1 cellular context compared by ENCODE assay signal in the genomic region with DNA sequence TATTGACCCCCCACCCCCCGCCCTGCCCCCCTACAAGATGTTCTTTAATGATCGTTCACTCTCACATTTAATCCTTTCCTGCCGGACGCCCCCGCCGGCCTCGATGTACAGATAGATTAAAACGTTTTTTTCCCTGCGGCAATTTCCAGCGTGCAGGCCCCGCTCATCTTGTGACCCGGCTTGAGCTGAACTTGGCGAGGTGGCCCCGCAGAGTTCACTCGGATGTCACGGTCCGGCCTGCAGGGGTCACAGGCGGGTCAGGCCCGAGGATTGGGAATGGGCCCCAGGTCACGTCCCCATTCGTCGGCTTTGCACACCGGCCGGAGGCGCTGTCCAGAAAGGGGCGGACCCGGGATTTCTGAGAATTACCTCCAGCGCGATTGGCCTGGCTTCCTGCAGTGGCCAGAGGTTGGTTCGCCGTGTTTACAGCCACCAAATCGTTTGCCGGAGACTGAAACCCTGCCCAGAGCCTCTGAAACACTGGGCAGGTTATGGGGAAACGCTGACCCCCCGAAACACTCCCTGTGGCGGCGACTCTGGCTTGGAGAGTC.
TF ChIP-seq lines count a peak whose summit lies in the region.

No MANE protein-coding gene starts in this region.

TF ChIP-seq in HepG2, 621 proteins besides CTCF, POLR2A, EP300 and RAD21 (continued from another document):
- 0 out of 2 replicates have a peak, but pooled peaks have one; percentile 27 for TF ChIP-seq FOSL2 (CRISPR knock-in tag; IDR thresholded peaks at IDR 0.05)
- 0 out of 2 replicates have a peak, but pooled peaks have one; percentile 24 for TF ChIP-seq ESRRA (CRISPR knock-in tag; IDR thresholded peaks at IDR 0.05; ENCODE audit: low read depth)
- peak; percentile 10; the same call in 1 of the 2 replicates for TF ChIP-seq ZNF766 (CRISPR knock-in tag; IDR thresholded peaks at IDR 0.05; ENCODE audit: borderline replicate concordance)
- peak; percentile 70 for TF ChIP-seq ZFX (CRISPR knock-in tag; IDR thresholded peaks at IDR 0.05; ENCODE audit: low read depth)
- TF ChIP-seq ZBTB7B (CRISPR knock-in tag; IDR thresholded peaks at IDR 0.05) = peak; percentile 58; the same call in 1 of the 2 replicates
- TF ChIP-seq NPAS2 (CRISPR knock-in tag; IDR thresholded peaks at IDR 0.05; ENCODE audit: borderline replicate concordance) = no peak
- 0 out of 2 replicates have a peak, but pooled peaks have one; percentile 59 for TF ChIP-seq ZNF441 (CRISPR knock-in tag; IDR thresholded peaks at IDR 0.05; ENCODE audit: borderline replicate concordance)
- TF ChIP-seq, protein P1, sequence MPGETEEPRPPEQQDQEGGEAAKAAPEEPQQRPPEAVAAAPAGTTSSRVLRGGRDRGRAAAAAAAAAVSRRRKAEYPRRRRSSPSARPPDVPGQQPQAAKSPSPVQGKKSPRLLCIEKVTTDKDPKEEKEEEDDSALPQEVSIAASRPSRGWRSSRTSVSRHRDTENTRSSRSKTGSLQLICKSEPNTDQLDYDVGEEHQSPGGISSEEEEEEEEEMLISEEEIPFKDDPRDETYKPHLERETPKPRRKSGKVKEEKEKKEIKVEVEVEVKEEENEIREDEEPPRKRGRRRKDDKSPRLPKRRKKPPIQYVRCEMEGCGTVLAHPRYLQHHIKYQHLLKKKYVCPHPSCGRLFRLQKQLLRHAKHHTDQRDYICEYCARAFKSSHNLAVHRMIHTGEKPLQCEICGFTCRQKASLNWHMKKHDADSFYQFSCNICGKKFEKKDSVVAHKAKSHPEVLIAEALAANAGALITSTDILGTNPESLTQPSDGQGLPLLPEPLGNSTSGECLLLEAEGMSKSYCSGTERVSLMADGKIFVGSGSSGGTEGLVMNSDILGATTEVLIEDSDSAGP (CRISPR knock-in tag; IDR thresholded peaks at IDR 0.05; ENCODE audit: borderline replicate concordance) = peak; percentile 32; the same call in 1 of the 2 replicates
- TF ChIP-seq CBX5 (CRISPR knock-in tag; IDR thresholded peaks at IDR 0.05; ENCODE audit: borderline replicate concordance) = no peak
- no peak for TF ChIP-seq CBX2 (IDR thresholded peaks at IDR 0.05; ENCODE audit: low read depth, low read length)
- peak; percentile 84; the same call in 1 of the 2 replicates for TF ChIP-seq CBX2 (CRISPR knock-in tag; IDR thresholded peaks at IDR 0.05; ENCODE audit: low read depth)
- TF ChIP-seq, protein P2, sequence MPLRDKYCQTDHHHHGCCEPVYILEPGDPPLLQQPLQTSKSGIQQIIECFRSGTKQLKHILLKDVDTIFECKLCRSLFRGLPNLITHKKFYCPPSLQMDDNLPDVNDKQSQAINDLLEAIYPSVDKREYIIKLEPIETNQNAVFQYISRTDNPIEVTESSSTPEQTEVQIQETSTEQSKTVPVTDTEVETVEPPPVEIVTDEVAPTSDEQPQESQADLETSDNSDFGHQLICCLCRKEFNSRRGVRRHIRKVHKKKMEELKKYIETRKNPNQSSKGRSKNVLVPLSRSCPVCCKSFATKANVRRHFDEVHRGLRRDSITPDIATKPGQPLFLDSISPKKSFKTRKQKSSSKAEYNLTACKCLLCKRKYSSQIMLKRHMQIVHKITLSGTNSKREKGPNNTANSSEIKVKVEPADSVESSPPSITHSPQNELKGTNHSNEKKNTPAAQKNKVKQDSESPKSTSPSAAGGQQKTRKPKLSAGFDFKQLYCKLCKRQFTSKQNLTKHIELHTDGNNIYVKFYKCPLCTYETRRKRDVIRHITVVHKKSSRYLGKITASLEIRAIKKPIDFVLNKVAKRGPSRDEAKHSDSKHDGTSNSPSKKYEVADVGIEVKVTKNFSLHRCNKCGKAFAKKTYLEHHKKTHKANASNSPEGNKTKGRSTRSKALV (CRISPR knock-in tag; IDR thresholded peaks at IDR 0.05) = peak; percentile 91
- peak; percentile 50 to 74; a peak in 2 of 4 replicates for TF ChIP-seq NR2F1 (CRISPR knock-in tag; IDR thresholded peaks at IDR 0.05)
- TF ChIP-seq, protein P3, sequence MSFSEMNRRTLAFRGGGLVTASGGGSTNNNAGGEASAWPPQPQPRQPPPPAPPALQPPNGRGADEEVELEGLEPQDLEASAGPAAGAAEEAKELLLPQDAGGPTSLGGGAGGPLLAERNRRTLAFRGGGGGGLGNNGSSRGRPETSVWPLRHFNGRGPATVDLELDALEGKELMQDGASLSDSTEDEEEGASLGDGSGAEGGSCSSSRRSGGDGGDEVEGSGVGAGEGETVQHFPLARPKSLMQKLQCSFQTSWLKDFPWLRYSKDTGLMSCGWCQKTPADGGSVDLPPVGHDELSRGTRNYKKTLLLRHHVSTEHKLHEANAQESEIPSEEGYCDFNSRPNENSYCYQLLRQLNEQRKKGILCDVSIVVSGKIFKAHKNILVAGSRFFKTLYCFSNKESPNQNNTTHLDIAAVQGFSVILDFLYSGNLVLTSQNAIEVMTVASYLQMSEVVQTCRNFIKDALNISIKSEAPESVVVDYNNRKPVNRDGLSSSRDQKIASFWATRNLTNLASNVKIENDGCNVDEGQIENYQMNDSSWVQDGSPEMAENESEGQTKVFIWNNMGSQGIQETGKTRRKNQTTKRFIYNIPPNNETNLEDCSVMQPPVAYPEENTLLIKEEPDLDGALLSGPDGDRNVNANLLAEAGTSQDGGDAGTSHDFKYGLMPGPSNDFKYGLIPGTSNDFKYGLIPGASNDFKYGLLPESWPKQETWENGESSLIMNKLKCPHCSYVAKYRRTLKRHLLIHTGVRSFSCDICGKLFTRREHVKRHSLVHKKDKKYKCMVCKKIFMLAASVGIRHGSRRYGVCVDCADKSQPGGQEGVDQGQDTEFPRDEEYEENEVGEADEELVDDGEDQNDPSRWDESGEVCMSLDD (CRISPR knock-in tag; IDR thresholded peaks at IDR 0.05; ENCODE audit: borderline replicate concordance) = peak; percentile 30; the same call in 1 of the 2 replicates
- TF ChIP-seq DNMT1 (CRISPR knock-in tag; IDR thresholded peaks at IDR 0.05) = no peak
- peak; percentile 5; the same call in 1 of the 2 replicates for TF ChIP-seq CEBPG (CRISPR knock-in tag; IDR thresholded peaks at IDR 0.05)
- TF ChIP-seq NFYC (CRISPR knock-in tag; IDR thresholded peaks at IDR 0.05) = peak; percentile 58
- TF ChIP-seq RELA (CRISPR knock-in tag; IDR thresholded peaks at IDR 0.05) = no peak
- TF ChIP-seq, protein P4, sequence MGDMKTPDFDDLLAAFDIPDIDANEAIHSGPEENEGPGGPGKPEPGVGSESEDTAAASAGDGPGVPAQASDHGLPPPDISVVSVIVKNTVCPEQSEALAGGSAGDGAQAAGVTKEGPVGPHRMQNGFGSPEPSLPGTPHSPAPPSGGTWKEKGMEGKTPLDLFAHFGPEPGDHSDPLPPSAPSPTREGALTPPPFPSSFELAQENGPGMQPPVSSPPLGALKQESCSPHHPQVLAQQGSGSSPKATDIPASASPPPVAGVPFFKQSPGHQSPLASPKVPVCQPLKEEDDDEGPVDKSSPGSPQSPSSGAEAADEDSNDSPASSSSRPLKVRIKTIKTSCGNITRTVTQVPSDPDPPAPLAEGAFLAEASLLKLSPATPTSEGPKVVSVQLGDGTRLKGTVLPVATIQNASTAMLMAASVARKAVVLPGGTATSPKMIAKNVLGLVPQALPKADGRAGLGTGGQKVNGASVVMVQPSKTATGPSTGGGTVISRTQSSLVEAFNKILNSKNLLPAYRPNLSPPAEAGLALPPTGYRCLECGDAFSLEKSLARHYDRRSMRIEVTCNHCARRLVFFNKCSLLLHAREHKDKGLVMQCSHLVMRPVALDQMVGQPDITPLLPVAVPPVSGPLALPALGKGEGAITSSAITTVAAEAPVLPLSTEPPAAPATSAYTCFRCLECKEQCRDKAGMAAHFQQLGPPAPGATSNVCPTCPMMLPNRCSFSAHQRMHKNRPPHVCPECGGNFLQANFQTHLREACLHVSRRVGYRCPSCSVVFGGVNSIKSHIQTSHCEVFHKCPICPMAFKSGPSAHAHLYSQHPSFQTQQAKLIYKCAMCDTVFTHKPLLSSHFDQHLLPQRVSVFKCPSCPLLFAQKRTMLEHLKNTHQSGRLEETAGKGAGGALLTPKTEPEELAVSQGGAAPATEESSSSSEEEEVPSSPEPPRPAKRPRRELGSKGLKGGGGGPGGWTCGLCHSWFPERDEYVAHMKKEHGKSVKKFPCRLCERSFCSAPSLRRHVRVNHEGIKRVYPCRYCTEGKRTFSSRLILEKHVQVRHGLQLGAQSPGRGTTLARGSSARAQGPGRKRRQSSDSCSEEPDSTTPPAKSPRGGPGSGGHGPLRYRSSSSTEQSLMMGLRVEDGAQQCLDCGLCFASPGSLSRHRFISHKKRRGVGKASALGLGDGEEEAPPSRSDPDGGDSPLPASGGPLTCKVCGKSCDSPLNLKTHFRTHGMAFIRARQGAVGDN (CRISPR knock-in tag; IDR thresholded peaks at IDR 0.05) = peak; percentile 79
- TF ChIP-seq TBP (CRISPR knock-in tag; IDR thresholded peaks at IDR 0.05) = no peak
- no peak for TF ChIP-seq ZNF563 (CRISPR knock-in tag; IDR thresholded peaks at IDR 0.05)
- TF ChIP-seq NFRKB (IDR thresholded peaks at IDR 0.05) = no peak
